Comparison of ENCODE assay signal across 10 cellular contexts in the genomic region with DNA sequence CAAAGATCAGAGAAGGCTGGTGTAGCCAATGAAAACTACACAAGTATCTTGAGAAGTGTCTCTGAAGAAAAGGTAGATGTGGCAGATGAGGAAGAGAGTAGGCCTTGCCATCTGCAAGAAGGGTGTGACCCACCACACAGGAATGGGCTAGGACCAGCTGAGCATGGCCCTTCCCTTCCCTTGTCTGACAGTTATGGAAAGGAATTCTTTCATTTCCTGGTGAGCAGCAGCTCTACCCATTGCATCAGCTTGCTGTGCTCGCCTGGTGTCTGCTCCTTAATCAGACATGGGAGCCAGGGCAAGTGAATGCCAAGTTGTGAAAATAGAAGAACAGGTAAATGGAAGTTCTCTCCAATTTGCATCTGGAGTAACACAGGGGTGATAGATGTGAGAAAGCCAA.
DNase-seq lines count a peak whose midpoint lies in the region; ATAC-seq and TF ChIP-seq lines count a peak whose summit lies in the region.
"Had no signal": no experiment of that assay in that cellular context is flagged by ENCODE, and none has a peak within 500 bp of the region (broad histone marks: within the 10 kb centered on the region; RNA-seq: fewer than 3 reads in every experiment).

No MANE protein-coding gene starts in this region.

- POLR2A ChIA-PET in SK-N-SH (lab: Yijun Ruan, JAX) = no interaction called here
- POLR2A ChIA-PET in HEK293T (lab: Yijun Ruan, JAX) = no interaction called here

- no peaks in the 10 kb centered on the region for H3K9me3 Mint-ChIP-seq in activated CD8-positive, alpha-beta memory T cell treated with anti-CD3 and anti-CD28 coated beads, Interleukin-2, amount 10 ng/mL, durations not matched to agents 7 days and 5 days (ENCODE audit: low read depth)
- H3K9me3 Mint-ChIP-seq: activated CD4-positive, alpha-beta memory T cell treated with anti-CD3 and anti-CD28 coated beads for 36 hours had no signal

- H3K4me2 ChIP-seq in SK-N-SH = no peak overlapping the region

- no peaks in the 10 kb centered on the region for H3K79me2 ChIP-seq in SK-N-SH (ENCODE audit: insufficient read depth)

- peaks cover 49% of the 10 kb centered on the region for H3F3A ChIP-seq in SK-N-SH (replicated peaks; ENCODE audit: insufficient read depth)

- no peaks in the 10 kb centered on the region for H3K36me3 ChIP-seq in SK-N-SH (replicated peaks in 1 of 2; ENCODE audit: control insufficient read depth in 1 of 2, insufficient read depth in 2 of 2, low read length in 1 of 2)

- H3K4me1 Mint-ChIP-seq in activated CD8-positive, alpha-beta memory T cell treated with anti-CD3 and anti-CD28 coated beads, Interleukin-2, amount 10 ng/mL, durations not matched to agents 7 days and 5 days = peaks cover 59% of the 10 kb centered on the region

- peak overlapping the region; percentile 28; the same call in 1 of the 2 replicates for H3K9ac ChIP-seq in SK-N-SH

- no peak for ATAC-seq in activated CD8-positive, alpha-beta memory T cell treated with anti-CD3 and anti-CD28 coated beads, Interleukin-2, amount 10 ng/mL, durations not matched to agents 7 days and 5 days

- CTCF ChIA-PET in activated CD8-positive, alpha-beta memory T cell treated with anti-CD3 and anti-CD28 coated beads, Interleukin-2, amount 10 ng/mL, durations not matched to agents 7 days and 5 days (lab: Charles Lee) = no interaction called here
- CTCF ChIA-PET in SK-N-SH (lab: Yijun Ruan, JAX) (no interaction called here), HEK293T (lab: Yijun Ruan, JAX) (no interaction called here)

- no peaks in the 10 kb centered on the region for H3K9me3 ChIP-seq in SK-N-SH

- no peaks in the 10 kb centered on the region for H3K9me2 ChIP-seq in SK-N-SH

- H3K4me3 ChIP-seq in SK-N-SH (ENCODE audit: low read depth in 2 of 2, low read length in 1 of 2) (no peak overlapping the region), fibroblast of mammary gland (ENCODE audit: control insufficient read depth, low read depth, low read length) (no peak overlapping the region)

- peak overlapping the region in 1 of 2 experiments; percentile 98; a peak in 2 of 4 replicates for H3K27ac ChIP-seq in SK-N-SH (ENCODE audit: low read depth in 2 of 2, low read length in 1 of 2)

- peak overlapping the region; percentile 40; the same call in 1 of the 2 replicates for H2AFZ ChIP-seq in SK-N-SH (ENCODE audit: low read depth)

- H3K27me3 Mint-ChIP-seq in activated CD8-positive, alpha-beta memory T cell treated with anti-CD3 and anti-CD28 coated beads, Interleukin-2, amount 10 ng/mL, durations not matched to agents 7 days and 5 days = peaks cover 16% of the 10 kb centered on the region

- TF ChIP-seq EP300 in SK-N-SH (IDR thresholded peaks at IDR 0.05; ENCODE audit: borderline replicate concordance in 1 of 2, low read depth in 1 of 2, low read length in 1 of 2) = peak in 1 of 2 experiments; percentile 54; a peak in 1 of 4 replicates

- no peaks in the 10 kb centered on the region for H4K20me1 ChIP-seq in SK-N-SH (ENCODE audit: insufficient read depth)

- no peaks in the 10 kb centered on the region for H3K27me3 ChIP-seq in SK-N-SH (ENCODE audit: insufficient read depth)

- DNase-seq in activated CD8-positive, alpha-beta memory T cell treated with anti-CD3 and anti-CD28 coated beads, Interleukin-2, amount 10 ng/mL, durations not matched to agents 7 days and 5 days = no peak
- DNase-seq in activated CD8-positive, alpha-beta memory T cell treated with anti-CD3 and anti-CD28 coated beads for 24 hours = no peak
- DNase-seq in SK-N-SH (no peak), fibroblast of mammary gland (ENCODE audit: low read depth) (peak; percentile 87), stromal cell of bone marrow (ENCODE audit: low read depth) (peak; percentile 38), activated gamma-delta T cell (lab: John Stamatoyannopoulos, UW) (no peak), HEK293T (ENCODE audit: extremely low spot score) (no peak), MV-4-11 (lab: John Stamatoyannopoulos, UW) (no peak)
- DNase-seq: activated CD4-positive, alpha-beta memory T cell treated with anti-CD3 and anti-CD28 coated beads for 36 hours; amygdala had no signal

- no peak overlapping the region for H3K4me3 Mint-ChIP-seq in activated CD8-positive, alpha-beta memory T cell treated with anti-CD3 and anti-CD28 coated beads, Interleukin-2, amount 10 ng/mL, durations not matched to agents 7 days and 5 days
- H3K4me3 Mint-ChIP-seq: activated CD4-positive, alpha-beta memory T cell treated with anti-CD3 and anti-CD28 coated beads for 36 hours had no signal

- no peak for TF ChIP-seq RAD21 in SK-N-SH (IDR thresholded peaks at IDR 0.05; ENCODE audit: low read length)

- WGBS in SK-N-SH (ENCODE audit: low lambda C conversion rate) = 33% methylated on average over 1 of the region's 1 CpG

- peak overlapping the region; percentile 44 for H3K27ac Mint-ChIP-seq in activated CD8-positive, alpha-beta memory T cell treated with anti-CD3 and anti-CD28 coated beads, Interleukin-2, amount 10 ng/mL, durations not matched to agents 7 days and 5 days
- H3K27ac Mint-ChIP-seq: activated CD4-positive, alpha-beta memory T cell treated with anti-CD3 and anti-CD28 coated beads for 36 hours had no signal

- TF ChIP-seq CTCF in SK-N-SH (IDR thresholded peaks at IDR 0.05) (no peak), fibroblast of mammary gland (conservative IDR thresholded peaks at IDR 0.05; ENCODE audit: control insufficient read depth, insufficient read depth, low read depth, low read length) (no peak)

- H3K36me3 Mint-ChIP-seq in activated CD8-positive, alpha-beta memory T cell treated with anti-CD3 and anti-CD28 coated beads, Interleukin-2, amount 10 ng/mL, durations not matched to agents 7 days and 5 days = peaks cover 30% of the 10 kb centered on the region
- H3K36me3 Mint-ChIP-seq: activated CD4-positive, alpha-beta memory T cell treated with anti-CD3 and anti-CD28 coated beads for 36 hours had no signal

- H3K4me1 ChIP-seq in SK-N-SH (ENCODE audit: control insufficient read depth in 1 of 2, insufficient read depth in 2 of 2, low read depth in 1 of 2, low read length in 1 of 2) = peaks cover 0 to 38% of the 10 kb centered on the region in 2 experiments; a peak in 3 of 4 replicates

TF ChIP-seq in SK-N-SH, 30 proteins besides CTCF, POLR2A, EP300 and RAD21 (continues in another document):
- TF ChIP-seq TCF12 (IDR thresholded peaks at IDR 0.05) (peak; percentile 75), IRF3 (IDR thresholded peaks at IDR 0.05; ENCODE audit: low read depth, low read length) (no peak), PBX3 (IDR thresholded peaks at IDR 0.05) (peak; percentile 53), FOSL2 (IDR thresholded peaks at IDR 0.05; ENCODE audit: borderline replicate concordance, low read depth) (peak; percentile 58; the same call in 1 of the 2 replicates), RXRA (IDR thresholded peaks at IDR 0.05; ENCODE audit: borderline replicate concordance, low read depth) (no peak), TAF1 (IDR thresholded peaks at IDR 0.05; ENCODE audit: borderline replicate concordance, low read depth, low read length) (0 out of 2 replicates have a peak, but pooled peaks have one; percentile 14), SIN3A (IDR thresholded peaks at IDR 0.05; ENCODE audit: borderline replicate concordance, low read depth, low read length) (no peak)

TF ChIP-seq in HEK293T, 16 proteins besides CTCF, POLR2A, EP300 and RAD21:
- TF ChIP-seq SUZ12 (IDR thresholded peaks at IDR 0.05) (no peak), ELF4 (IDR thresholded peaks at IDR 0.05) (no peak), BHLHE40 (IDR thresholded peaks at IDR 0.05; ENCODE audit: borderline replicate concordance) (no peak), FOXA1 (IDR thresholded peaks at IDR 0.05) (no peak), ZNF384 (IDR thresholded peaks at IDR 0.05) (no peak), FOXK2 (IDR thresholded peaks at IDR 0.05) (no peak), HDGF (IDR thresholded peaks at IDR 0.05; ENCODE audit: borderline replicate concordance) (no peak), FOXM1 (IDR thresholded peaks at IDR 0.05; ENCODE audit: borderline replicate concordance) (no peak), CTBP1 (IDR thresholded peaks at IDR 0.05; ENCODE audit: borderline replicate concordance) (no peak), TARDBP (IDR thresholded peaks at IDR 0.05) (no peak), ARNT (IDR thresholded peaks at IDR 0.05) (no peak), LEF1 (IDR thresholded peaks at IDR 0.05; ENCODE audit: borderline replicate concordance) (no peak), NFRKB (IDR thresholded peaks at IDR 0.05) (no peak), PKNOX1 (IDR thresholded peaks at IDR 0.05) (no peak), L3MBTL2 (conservative IDR thresholded peaks at IDR 0.05) (no peak)
TF ChIP-seq in HEK293T: peak in this region for 0.

Comparison
In these comparisons a context has a peak if more than half of its experiments do, and no peak if none do; other contexts are left out.
1. DNase-seq: peak in fibroblast of mammary gland (single experiment) and stromal cell of bone marrow (single experiment); none in activated CD8-positive, alpha-beta memory T cell treated with anti-CD3 and anti-CD28 coated beads, Interleukin-2, amount 10 ng/mL, durations not matched to agents 7 days and 5 days (single experiment), activated CD8-positive, alpha-beta memory T cell treated with anti-CD3 and anti-CD28 coated beads for 24 hours (single experiment), SK-N-SH (single experiment), activated gamma-delta T cell (single experiment), HEK293T (single experiment) and MV-4-11 (single experiment).